In genomic region chr10:44397476-44398225, GRCh38 we compare ENCODE assay signal across 14 cellular contexts. TPM values are rescaled to one million over a fixed set of nuclear protein-coding genes. Genes with fewer than 3 reads are reported as not detected.
"Had no signal": no experiment of that assay in that cellular context is flagged by ENCODE, and none has a peak within 500 bp of the region (broad histone marks: within the 10 kb centered on the region; RNA-seq: fewer than 3 reads in every experiment).

No MANE protein-coding gene starts in this region.

- DNase-seq: activated CD4-positive, alpha-beta T cell treated with anti-CD3 and anti-CD28 coated beads for 36 hours; activated naive CD4-positive, alpha-beta T cell treated with anti-CD3 and anti-CD28 coated beads, Interleukin-2, amount 50 U/mL, for 16 hours; activated T-cell treated with anti-CD3 and anti-CD28 coated beads for 4 hours; glutamatergic neuron; natural killer cell; nucleus accumbens; psoas muscle; stimulated activated CD4-positive, alpha-beta T cell treated with anti-CD3 and anti-CD28 coated beads, Interleukin-4, amount 100 ng/mL, for 1 hour; stimulated activated CD8-positive, alpha-beta memory T cell treated with anti-CD3 and anti-CD28 coated beads, Interleukin-4, amount 100 ng/mL, for 48 hours; stimulated activated naive CD8-positive, alpha-beta T cell treated with anti-CD3 and anti-CD28 coated beads, Interleukin-15, Interleukin-2, amounts not matched to agents 100 U/mL and 50 U/mL, for 24 hours; T-cell; T1000 had no signal

- ATAC-seq: activated CD4-positive, alpha-beta T cell treated with anti-CD3 and anti-CD28 coated beads for 36 hours; activated T-helper 17 cell treated with anti-CD3 and anti-CD28 coated beads, Interleukin-2, amount 50 U/mL, for 72 hours; natural killer cell; psoas muscle; stimulated activated naive CD8-positive, alpha-beta T cell treated with anti-CD3 and anti-CD28 coated beads, Interleukin-15, Interleukin-2, amounts not matched to agents 100 U/mL and 50 U/mL, for 24 hours; T-cell had no signal

- H3K4me1 ChIP-seq: psoas muscle had no signal

- H3K9me3 ChIP-seq: psoas muscle had no signal

- H3K27ac ChIP-seq: psoas muscle, VCaP had no signal

- H3K4me3 ChIP-seq: psoas muscle had no signal

RNA-seq across cellular contexts. Expression of gene CXCL12, which starts 12.8 kb away (rescaled TPM):
- total RNA-seq: activated CD4-positive, alpha-beta T cell treated with anti-CD3 and anti-CD28 coated beads for 36 hours; natural killer cell had no signal
